Comparison of ENCODE assay signal across 16 cellular contexts in genomic region chr16:4894276-4895150, GRCh38. TPM values are rescaled to one million over a fixed set of nuclear protein-coding genes. Genes with fewer than 3 reads are reported as not detected.
DNase-seq lines count a peak whose midpoint lies in the region; ATAC-seq, FAIRE-seq and TF ChIP-seq lines count a peak whose summit lies in the region.
"Had no signal": no experiment of that assay in that cellular context is flagged by ENCODE, and none has a peak within 500 bp of the region (broad histone marks: within the 10 kb centered on the region; RNA-seq: fewer than 3 reads in every experiment).

No MANE protein-coding gene starts in this region.

- peak; percentile 52 for ATAC-seq in GM12878
- ATAC-seq: activated CD8-positive, alpha-beta memory T cell treated with anti-CD3 and anti-CD28 coated beads, Interleukin-2, amount 10 ng/mL, durations not matched to agents 7 days and 5 days had no signal

- H3K4me1 Mint-ChIP-seq in activated naive CD8-positive, alpha-beta T cell treated with anti-CD3 and anti-CD28 coated beads for 36 hours = no peaks in the 10 kb centered on the region
- H3K4me1 Mint-ChIP-seq: activated CD8-positive, alpha-beta memory T cell treated with anti-CD3 and anti-CD28 coated beads, Interleukin-2, amount 10 ng/mL, durations not matched to agents 7 days and 5 days had no signal

- H3K4me2 ChIP-seq in GM12878 (ENCODE audit: control insufficient read depth, insufficient read depth) (no peak overlapping the region), osteoblast (ENCODE audit: insufficient read depth, low read length) (no peak overlapping the region)
- H3K4me2 ChIP-seq: BLaER1 had no signal

- H4K20me1 ChIP-seq in GM12878 (ENCODE audit: control insufficient read depth, insufficient read depth) (no peaks in the 10 kb centered on the region), osteoblast (ENCODE audit: insufficient read depth, low read length) (peaks cover 3% of the 10 kb centered on the region)
- H4K20me1 ChIP-seq: BLaER1 had no signal

- DNase-seq in GM12865 (ENCODE audit: low read depth) (peak; percentile 7), LHCN-M2 (ENCODE audit: low read depth) (peak; percentile 10), GM12878 (ENCODE audit: low read depth, low spot score) (no peak), osteoblast (ENCODE audit: insufficient read length, low spot score, missing footprints) (peak; percentile 88), NK-92 (lab: John Stamatoyannopoulos, UW; ENCODE audit: unreplicated experiment) (no peak)
- DNase-seq in activated naive CD8-positive, alpha-beta T cell treated with anti-CD3 and anti-CD28 coated beads for 36 hours = no peak
- no peak for DNase-seq in activated naive CD4-positive, alpha-beta T cell treated with anti-CD3 and anti-CD28 coated beads, Interleukin-2, amount 50 U/mL, for 16 hours
- DNase-seq: activated CD4-positive, CD25-positive, alpha-beta regulatory T cell treated with anti-CD3 and anti-CD28 coated beads, Interleukin-2, amount 50 U/mL, for 72 hours; activated CD8-positive, alpha-beta memory T cell treated with anti-CD3 and anti-CD28 coated beads, Interleukin-2, amount 10 ng/mL, durations not matched to agents 7 days and 5 days; activated gamma-delta T cell; DMS79; left ventricle myocardium superior; stimulated activated CD4-positive, alpha-beta T cell treated with anti-CD3 and anti-CD28 coated beads, Interleukin-4, amount 100 ng/mL, for 4 hours; T-helper 2 cell had no signal

- no peak overlapping the region for H3K27ac ChIP-seq in GM12878 (ENCODE audit: control insufficient read depth, insufficient read depth)
- H3K27ac ChIP-seq in osteoblast (ENCODE audit: low read depth, low read length) = no peak overlapping the region
- H3K27ac ChIP-seq: BLaER1 had no signal

- SMC1A ChIA-PET in GM12878 (lab: Charles Lee; ENCODE audit: uncharacterized antibody, unreplicated experiment) = interaction anchor here (0.6 kb wide), 1 partner anchor 1751 kb away, joined by 3 read pairs; no protein-coding TSS in a partner anchor

- intact Hi-C loops in GM12878 (cut with micrococcal nuclease; ENCODE audit: unreplicated experiment) = no loop called here

- no peaks in the 10 kb centered on the region for H3K79me2 ChIP-seq in GM12878 (ENCODE audit: control insufficient read depth, insufficient read depth, low read length)
- H3K79me2 ChIP-seq in osteoblast (ENCODE audit: insufficient read depth, low read length) = no peaks in the 10 kb centered on the region

- POLR2A ChIA-PET in GM12878 (lab: Charles Lee) = interaction anchor here (0.6 kb wide), 1 partner anchor 19 kb away, joined by 3 read pairs; no protein-coding TSS in a partner anchor

- no peaks in the 10 kb centered on the region for H3K27me3 ChIP-seq in GM12878 (replicated peaks in 1 of 2; ENCODE audit: control insufficient read depth in 2 of 2, insufficient read depth in 2 of 2, low read length in 1 of 2)
- peaks cover 8% of the 10 kb centered on the region for H3K27me3 ChIP-seq in osteoblast (ENCODE audit: insufficient read depth, low read length)
- H3K27me3 ChIP-seq: BLaER1 had no signal

- H2AFZ ChIP-seq in GM12878 (ENCODE audit: control insufficient read depth, low read depth, low read length) = no peak overlapping the region
- no peak overlapping the region for H2AFZ ChIP-seq in osteoblast (ENCODE audit: low read length)

- no peaks in the 10 kb centered on the region for H3K27me3 Mint-ChIP-seq in activated naive CD8-positive, alpha-beta T cell treated with anti-CD3 and anti-CD28 coated beads for 36 hours
- H3K27me3 Mint-ChIP-seq: activated CD8-positive, alpha-beta memory T cell treated with anti-CD3 and anti-CD28 coated beads, Interleukin-2, amount 10 ng/mL, durations not matched to agents 7 days and 5 days had no signal

- no peak for TF ChIP-seq POLR2A in GM12878 (IDR thresholded peaks at IDR 0.05; ENCODE audit: low read depth, low read length)

- CTCF ChIA-PET in GM12878 (lab: Yijun Ruan, JAX) = no interaction called here

- in situ Hi-C loops in GM12878 (cut with MboI) = no loop called here

- RAD21 ChIA-PET in GM12878 (lab: Charles Lee; ENCODE audit: unreplicated experiment) = no interaction called here

- H3K36me3 ChIP-seq in GM12878 (ENCODE audit: control insufficient read depth in 2 of 2, insufficient read depth in 2 of 2, low read length in 1 of 2) = no peaks in the 10 kb centered on the region
- H3K36me3 ChIP-seq in osteoblast (ENCODE audit: insufficient read depth, low read length) = no peaks in the 10 kb centered on the region

- TF ChIP-seq CTCF in GM12865 (IDR thresholded peaks at IDR 0.05; ENCODE audit: insufficient read depth, low read depth, low read length, missing control alignments) (no peak), GM12878 (IDR thresholded peaks at IDR 0.05 in 2 of 3, conservative IDR thresholded peaks at IDR 0.05 in 1 of 3; ENCODE audit: control insufficient read depth in 2 of 3, extremely low read depth in 1 of 3, insufficient read depth in 1 of 3, low read depth in 3 of 3, low read length in 3 of 3) (no peak), osteoblast (IDR thresholded peaks at IDR 0.05; ENCODE audit: extremely low read depth, low read depth, low read length) (no peak)

- no peak for TF ChIP-seq EP300 in GM12878 (IDR thresholded peaks at IDR 0.05; ENCODE audit: borderline replicate concordance in 1 of 2, control insufficient read depth in 1 of 2, low read depth in 2 of 2, low read length in 2 of 2)

- no peaks in the 10 kb centered on the region for H3K36me3 Mint-ChIP-seq in activated naive CD8-positive, alpha-beta T cell treated with anti-CD3 and anti-CD28 coated beads for 36 hours
- H3K36me3 Mint-ChIP-seq: activated CD8-positive, alpha-beta memory T cell treated with anti-CD3 and anti-CD28 coated beads, Interleukin-2, amount 10 ng/mL, durations not matched to agents 7 days and 5 days had no signal

- H3K9me3 ChIP-seq in GM12878 (replicated peaks; ENCODE audit: control insufficient read depth, insufficient read depth, low read length) = no peaks in the 10 kb centered on the region; the same call in 2 of the 3 replicates
- H3K9me3 ChIP-seq in osteoblast (ENCODE audit: low read depth, low read length) = no peaks in the 10 kb centered on the region
- H3K9me3 ChIP-seq: BLaER1 had no signal

- no peak for FAIRE-seq in GM12878 (lab: Jason Lieb, UNC)
- FAIRE-seq: HTR-8/SVneo had no signal

- H3K4me3 ChIP-seq in GM12865 (ENCODE audit: low read depth, low read length) (no peak overlapping the region), GM12878 (no peak overlapping the region), osteoblast (ENCODE audit: insufficient read depth, low read length) (no peak overlapping the region)
- H3K4me3 ChIP-seq: BLaER1 had no signal

- H3K9ac ChIP-seq in GM12878 (ENCODE audit: control insufficient read depth, insufficient read depth, low read length) = no peak overlapping the region
- H3K9ac ChIP-seq: BLaER1 had no signal

- H3K27ac Mint-ChIP-seq in activated naive CD8-positive, alpha-beta T cell treated with anti-CD3 and anti-CD28 coated beads for 36 hours = no peak overlapping the region
- H3K27ac Mint-ChIP-seq: activated CD8-positive, alpha-beta memory T cell treated with anti-CD3 and anti-CD28 coated beads, Interleukin-2, amount 10 ng/mL, durations not matched to agents 7 days and 5 days had no signal

- H3K4me3 Mint-ChIP-seq in activated naive CD8-positive, alpha-beta T cell treated with anti-CD3 and anti-CD28 coated beads for 36 hours = no peak overlapping the region
- H3K4me3 Mint-ChIP-seq: activated CD8-positive, alpha-beta memory T cell treated with anti-CD3 and anti-CD28 coated beads, Interleukin-2, amount 10 ng/mL, durations not matched to agents 7 days and 5 days had no signal

- H3K9me3 Mint-ChIP-seq in activated naive CD8-positive, alpha-beta T cell treated with anti-CD3 and anti-CD28 coated beads for 36 hours = no peaks in the 10 kb centered on the region

- 75% methylated on average over 22 of the region's 22 CpGs for WGBS in GM12878 (ENCODE audit: insufficient coverage, insufficient replicate concordance, low lambda C conversion rate, missing lambda C conversion rate)

- no peak for TF ChIP-seq RAD21 in GM12878 (IDR thresholded peaks at IDR 0.05; ENCODE audit: insufficient read depth, low read depth, low read length)

- H3K4me1 ChIP-seq in GM12878 (ENCODE audit: control insufficient read depth, insufficient read depth, low read length) = no peaks in the 10 kb centered on the region
- H3K4me1 ChIP-seq in osteoblast (ENCODE audit: insufficient read depth, low read length) = no peaks in the 10 kb centered on the region

- no TSS peak for BruUV-seq in GM12878 (replicated peaks; lab: Mats Ljungman, UMichigan)

RNA-seq across cellular contexts. Expression of gene PPL, which starts 42.4 kb away (rescaled TPM):
- total RNA-seq in LHCN-M2 (2014; rRNA removed) (0.13 and 0.86 TPM in 2 replicates), GM12878 (2014; rRNA removed) (0.05 and 0.06 TPM in 2 replicates), GM12878 (2014; rRNA removed; fragmentation: Illumina TruSeq; extraction: Trizol) (0.04 TPM in 1 of 2 replicates, not detected in the other), GM12878 (2021) (0.11 and 0.18 TPM in 2 replicates), osteoblast (24.2 and 27.1 TPM in 2 replicates)
- polyA plus RNA-seq in LHCN-M2 (2012) = 0.58 TPM
- not detected in 2 replicates for total RNA-seq in GM12878 (2013; cell fraction: nucleolus; rRNA removed)
- 0.29 TPM for polyA plus RNA-seq in GM12878 (2011; ENCODE audit: low read depth)
- polyA plus RNA-seq in GM12878 (2011; rRNA removed) (0.04 TPM in 1 of 2 replicates, not detected in the other), GM12878 (2014; fragmentation: Illumina TruSeq; extraction: Trizol) (0.03 TPM in 1 of 2 replicates, not detected in the other), GM12878 (2014; fragmentation: Nextera tagmentation; extraction: Ambion mirVana) (not detected), GM12878 (2014; rRNA removed) (0.03 and 0.04 TPM in 2 replicates), GM12878 (2016; fragmentation: Nextera tagmentation; extraction: Ambion mirVana) (under 1 TPM; 0.19 to 0.47 TPM)
- 0.03 TPM in 2 replicates for polyA plus RNA-seq in GM12878 (2011; cell fraction: cytosol; rRNA removed)
- 0.12 and 0.18 TPM in 2 replicates for polyA plus RNA-seq in GM12878 (2011; cell fraction: nucleus; rRNA removed)
- polyA plus RNA-seq in GM12878 (2012) = 0.11 and 0.14 TPM in 2 replicates
- polyA minus RNA-seq in GM12878 (2011; rRNA and poly(A)+ RNA removed) = 0.05 TPM in 1 of 2 replicates, not detected in the other
- 0.31 TPM in 1 of 2 replicates, not detected in the other for polyA minus RNA-seq in GM12878 (2011; cell fraction: cytosol; rRNA and poly(A)+ RNA removed)
- not detected in 2 replicates for polyA minus RNA-seq in GM12878 (2011; cell fraction: nucleus; rRNA and poly(A)+ RNA removed)
- total RNA-seq in activated naive CD8-positive, alpha-beta T cell treated with anti-CD3 and anti-CD28 coated beads for 36 hours = not detected

RNA-seq across cellular contexts. Expression of gene UBN1, which starts 47.2 kb away (rescaled TPM):
- total RNA-seq in LHCN-M2 (2014; rRNA removed) (27.6 and 28.1 TPM in 2 replicates), GM12878 (2014; rRNA removed) (12.4 and 14.2 TPM in 2 replicates), GM12878 (2014; rRNA removed; fragmentation: Illumina TruSeq; extraction: Trizol) (11.8 and 13.6 TPM in 2 replicates), GM12878 (2021) (28.0 and 32.5 TPM in 2 replicates), osteoblast (34.5 and 38.4 TPM in 2 replicates)
- 13.9 TPM for polyA plus RNA-seq in LHCN-M2 (2012)
- total RNA-seq in GM12878 (2013; cell fraction: nucleolus; rRNA removed) = 39.4 and 43.9 TPM in 2 replicates
- 12.0 TPM for polyA plus RNA-seq in GM12878 (2011; ENCODE audit: low read depth)
- polyA plus RNA-seq in GM12878 (2011; rRNA removed) (7.8 and 10.5 TPM in 2 replicates), GM12878 (2014; fragmentation: Illumina TruSeq; extraction: Trizol) (17.5 and 23.2 TPM in 2 replicates), GM12878 (2014; fragmentation: Nextera tagmentation; extraction: Ambion mirVana) (1 to 10 TPM; 2.1 to 2.2 TPM), GM12878 (2014; rRNA removed) (16.8 and 18.8 TPM in 2 replicates), GM12878 (2016; fragmentation: Nextera tagmentation; extraction: Ambion mirVana) (10 to 100 TPM; 12.6 to 14.6 TPM)
- 12.5 and 14.0 TPM in 2 replicates for polyA plus RNA-seq in GM12878 (2011; cell fraction: cytosol; rRNA removed)
- polyA plus RNA-seq in GM12878 (2011; cell fraction: nucleus; rRNA removed) = 25.8 and 36.6 TPM in 2 replicates
- 15.8 and 17.6 TPM in 2 replicates for polyA plus RNA-seq in GM12878 (2012)
- 16.2 and 23.3 TPM in 2 replicates for polyA minus RNA-seq in GM12878 (2011; rRNA and poly(A)+ RNA removed)
- polyA minus RNA-seq in GM12878 (2011; cell fraction: cytosol; rRNA and poly(A)+ RNA removed) = 5.1 and 8.0 TPM in 2 replicates
- 11.2 and 28.0 TPM in 2 replicates for polyA minus RNA-seq in GM12878 (2011; cell fraction: nucleus; rRNA and poly(A)+ RNA removed)
- 10 to 100 TPM; 30.1 to 30.7 TPM for total RNA-seq in activated naive CD8-positive, alpha-beta T cell treated with anti-CD3 and anti-CD28 coated beads for 36 hours

RNA-seq across cellular contexts. Expression of gene GLYR1, which starts 47.4 kb away (rescaled TPM):
- 38.3 and 52.8 TPM in 2 replicates for total RNA-seq in LHCN-M2 (2014; rRNA removed)
- polyA plus RNA-seq in LHCN-M2 (2012) = 41.8 TPM
- 63.8 and 64.6 TPM in 2 replicates for total RNA-seq in GM12878 (2013; cell fraction: nucleolus; rRNA removed)
- 31.1 and 40.9 TPM in 2 replicates for total RNA-seq in GM12878 (2014; rRNA removed)
- total RNA-seq in GM12878 (2014; rRNA removed; fragmentation: Illumina TruSeq; extraction: Trizol) = 48.8 and 50.3 TPM in 2 replicates
- 81.9 and 90.2 TPM in 2 replicates for total RNA-seq in GM12878 (2021)
- polyA plus RNA-seq in GM12878 (2011; ENCODE audit: low read depth) = 18.7 TPM
- 49.7 and 50.4 TPM in 2 replicates for polyA plus RNA-seq in GM12878 (2011; rRNA removed)
- polyA plus RNA-seq in GM12878 (2011; cell fraction: cytosol; rRNA removed) = 46.6 and 56.8 TPM in 2 replicates
- 46.2 and 60.9 TPM in 2 replicates for polyA plus RNA-seq in GM12878 (2011; cell fraction: nucleus; rRNA removed)
- polyA plus RNA-seq in GM12878 (2012) = 31.8 and 36.9 TPM in 2 replicates
- 82.7 and 83.3 TPM in 2 replicates for polyA plus RNA-seq in GM12878 (2014; fragmentation: Illumina TruSeq; extraction: Trizol)
- polyA plus RNA-seq in GM12878 (2014; fragmentation: Nextera tagmentation; extraction: Ambion mirVana) = 10 to 100 TPM in 1 of 2 experiments, 1 to 10 TPM in 1; 7.3 to 10.1 TPM
- polyA plus RNA-seq in GM12878 (2014; rRNA removed) = 69.7 and 74.8 TPM in 2 replicates
- polyA plus RNA-seq in GM12878 (2016; fragmentation: Nextera tagmentation; extraction: Ambion mirVana) = 10 to 100 TPM; 63.9 to 68.9 TPM
- polyA minus RNA-seq in GM12878 (2011; rRNA and poly(A)+ RNA removed) = 34.6 and 53.1 TPM in 2 replicates
- 14.2 and 14.7 TPM in 2 replicates for polyA minus RNA-seq in GM12878 (2011; cell fraction: cytosol; rRNA and poly(A)+ RNA removed)
- polyA minus RNA-seq in GM12878 (2011; cell fraction: nucleus; rRNA and poly(A)+ RNA removed) = 26.4 and 31.8 TPM in 2 replicates
- 48.0 and 48.1 TPM in 2 replicates for total RNA-seq in osteoblast
- total RNA-seq in activated naive CD8-positive, alpha-beta T cell treated with anti-CD3 and anti-CD28 coated beads for 36 hours = 10 to 100 TPM; 89.4 to 90.0 TPM

Comparison
In these comparisons a context has a peak if more than half of its experiments do, and no peak if none do; other contexts are left out.
1. DNase-seq: peak in GM12865 (single experiment), LHCN-M2 (single experiment) and osteoblast (single experiment); none in GM12878 (single experiment), NK-92 (single experiment), activated naive CD8-positive, alpha-beta T cell treated with anti-CD3 and anti-CD28 coated beads for 36 hours (single experiment) and activated naive CD4-positive, alpha-beta T cell treated with anti-CD3 and anti-CD28 coated beads, Interleukin-2, amount 50 U/mL, for 16 hours (single experiment).
2. RNA of gene PPL, which starts 42.4 kb away (total RNA-seq): 24.2 to 27.1 TPM in osteoblast; 0.13 to 0.86 TPM in LHCN-M2, 0.04 to 0.18 TPM in GM12878 and not detected in activated naive CD8-positive, alpha-beta T cell treated with anti-CD3 and anti-CD28 coated beads for 36 hours; every median in the first group is over 10 times any median in the second.